ENCODE assay signal across 18 cellular contexts in the genomic region with DNA sequence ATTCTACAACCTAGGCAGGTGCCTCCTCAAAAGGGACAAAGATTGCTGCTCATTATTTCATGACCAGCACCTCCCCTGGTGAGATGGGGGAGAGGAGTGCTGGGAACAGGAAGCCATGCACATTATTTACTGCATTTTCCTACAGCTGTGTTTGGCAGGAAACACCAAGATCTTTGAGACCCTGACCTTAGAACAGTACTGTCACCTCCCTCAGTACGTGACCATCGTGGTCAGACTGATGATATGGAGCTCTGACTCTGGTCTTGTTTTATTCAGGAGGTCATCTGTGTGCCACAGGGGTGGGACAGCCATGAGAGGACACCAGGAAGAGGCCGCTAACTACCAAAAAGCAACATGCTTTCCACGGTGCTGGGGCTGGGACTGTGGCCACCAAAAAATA. TPM values are rescaled to one million over a fixed set of nuclear protein-coding genes. Genes with fewer than 3 reads are reported as not detected.
DNase-seq lines count a peak whose midpoint lies in the region; TF ChIP-seq lines count a peak whose summit lies in the region.
"Had no signal": no experiment of that assay in that cellular context is flagged by ENCODE, and none has a peak within 500 bp of the region (broad histone marks: within the 10 kb centered on the region; RNA-seq: fewer than 3 reads in every experiment).

No MANE protein-coding gene starts in this region.

- peaks cover 19 to 55% (median 31%) of the 10 kb centered on the region in 4 donors for H3K4me1 ChIP-seq in esophagus muscularis mucosa
- H3K4me1 ChIP-seq in mammary epithelial cell (ENCODE audit: insufficient read depth, low read length), result no peaks in the 10 kb centered on the region

- DNase-seq in COLO668 (lab: John Stamatoyannopoulos, UW; ENCODE audit: unreplicated experiment) (peak; percentile 6), NCI-H146 treated with DMSO at 0.1 percent for 48 hours (lab: John Stamatoyannopoulos, UW; ENCODE audit: unreplicated experiment) (peak; percentile 60), esophagus muscularis mucosa (ENCODE audit: extremely low spot score) (no peak), neural crest cell (ENCODE audit: low read depth, low spot score) (no peak), mammary epithelial cell (no peak), NCI-H2107 treated with DMSO at 0.1 percent for 48 hours (lab: John Stamatoyannopoulos, UW; ENCODE audit: unreplicated experiment) (no peak)
- DNase-seq in stimulated activated CD4-positive, alpha-beta T cell treated with anti-CD3 and anti-CD28 coated beads, Interleukin-4, amount 100 ng/mL, for 1 hour, result no peak
- DNase-seq: activated effector memory CD4-positive, alpha-beta T cell treated with anti-CD3 and anti-CD28 coated beads, Interleukin-2, amount 50 U/mL, for 16 hours; aorta; Calu3; NCI-H1092; NCI-H2081 treated with DMSO at 0.1 percent for 48 hours; NCI-H510A; retina; RPMI8226; stimulated activated CD4-positive, alpha-beta T cell treated with anti-CD3 and anti-CD28 coated beads, Interleukin-15, amount 100 ng/mL, for 24 hours; T-helper 9 cell; transverse colon had no signal

- H3K27me3 ChIP-seq in esophagus muscularis mucosa (no peaks in the 10 kb centered on the region), mammary epithelial cell (ENCODE audit: insufficient read depth, low read length) (no peaks in the 10 kb centered on the region)
- H3K27me3 ChIP-seq: transverse colon had no signal

- H3K27me3 Mint-ChIP-seq in neural crest cell (ENCODE audit: low read depth), result peaks cover 3% of the 10 kb centered on the region

- intact Hi-C loops in esophagus muscularis mucosa (cut with DNase I) (no loop called here), mammary epithelial cell (cut with micrococcal nuclease) (no loop called here)

- H3K79me2 ChIP-seq in mammary epithelial cell (ENCODE audit: insufficient read depth, low read length), result peaks cover 71% of the 10 kb centered on the region

- H3K27ac Mint-ChIP-seq in neural crest cell (ENCODE audit: unreplicated experiment), result no peak overlapping the region

- BruUV-seq in mammary epithelial cell (replicated peaks; lab: Mats Ljungman, UMichigan), result no TSS peak

- no peak overlapping the region for H3K4me3 ChIP-seq in esophagus muscularis mucosa
- H3K4me3 ChIP-seq in mammary epithelial cell (replicated peaks in 1 of 3; ENCODE audit: insufficient read depth in 1 of 3, low read depth in 2 of 3, low read length in 3 of 3), result no peak overlapping the region
- H3K4me3 ChIP-seq: transverse colon had no signal

- no peaks in the 10 kb centered on the region for H3K9me3 Mint-ChIP-seq in neural crest cell

- H3K4me3 Mint-ChIP-seq in neural crest cell, result peak overlapping the region; percentile 27

- H2AFZ ChIP-seq in mammary epithelial cell (ENCODE audit: low read depth, low read length), result no peak overlapping the region

- TF ChIP-seq POLR2A in esophagus muscularis mucosa (IDR thresholded peaks at IDR 0.05; ENCODE audit: low read depth), result no peak

- no peak for TF ChIP-seq EP300 in esophagus muscularis mucosa (IDR thresholded peaks at IDR 0.05)

- H3K36me3 Mint-ChIP-seq in neural crest cell (ENCODE audit: low read depth), result peaks cover 41% of the 10 kb centered on the region

- in situ Hi-C loops in mammary epithelial cell (cut with MboI; ENCODE audit: low sequenced_read_pairs in 2 of 2), result no loop called here

- WGBS in esophagus muscularis mucosa, result 64% methylated on average over 4 of the region's 4 CpGs
- WGBS in mammary epithelial cell (ENCODE audit: low coverage, missing lambda C conversion rate), result 82% methylated on average over 4 of the region's 4 CpGs

- dilution Hi-C loops in mammary epithelial cell (cut with HindIII; ENCODE audit: low sequenced_read_pairs), result loop anchor here (5.0 kb wide), 1 partner anchor 173 kb away; no protein-coding TSS in a partner anchor

- H3K9ac ChIP-seq in mammary epithelial cell (ENCODE audit: insufficient read depth, low read length), result no peak overlapping the region

- TF ChIP-seq CTCF in esophagus muscularis mucosa (IDR thresholded peaks at IDR 0.05) (no peak), neural crest cell (conservative IDR thresholded peaks at IDR 0.05) (no peak), mammary epithelial cell (conservative IDR thresholded peaks at IDR 0.05 in 1 of 2, IDR thresholded peaks at IDR 0.05 in 1 of 2; ENCODE audit: extremely low read depth in 1 of 2, insufficient read depth in 1 of 2, low read depth in 1 of 2, low read length in 2 of 2) (no peak)

- peak overlapping the region in 3 of 4 donors; percentile 5 to 22 (median 17) for H3K27ac ChIP-seq in esophagus muscularis mucosa (replicated peaks in 1 of 4)
- no peak overlapping the region for H3K27ac ChIP-seq in mammary epithelial cell (ENCODE audit: insufficient read depth, low read depth, low read length)
- H3K27ac ChIP-seq: transverse colon had no signal

- CTCF ChIA-PET in mammary epithelial cell (lab: Charles Lee; ENCODE audit: low non-redundant PET), result no interaction called here

- peaks cover 80 to 98% (median 91%) of the 10 kb centered on the region in 4 donors for H3K36me3 ChIP-seq in esophagus muscularis mucosa
- peaks cover 49% of the 10 kb centered on the region for H3K36me3 ChIP-seq in mammary epithelial cell (ENCODE audit: insufficient read depth, low read length)

- H3K9me3 ChIP-seq in esophagus muscularis mucosa (no peaks in the 10 kb centered on the region), mammary epithelial cell (replicated peaks; ENCODE audit: insufficient read depth, low read length) (no peaks in the 10 kb centered on the region)
- H3K9me3 ChIP-seq: transverse colon had no signal

- H3K4me2 ChIP-seq in mammary epithelial cell (ENCODE audit: insufficient read depth, low read depth, low read length), result no peak overlapping the region

- peaks cover 24% of the 10 kb centered on the region for H3K4me1 Mint-ChIP-seq in neural crest cell

- peaks cover 2% of the 10 kb centered on the region for H4K20me1 ChIP-seq in mammary epithelial cell (ENCODE audit: insufficient read depth, low read length)

RNA-seq across cellular contexts. Expression of a gene that starts 37.4 kb away (rescaled TPM):
- total RNA-seq in esophagus muscularis mucosa, result 100 to 1,000 TPM in 2 of 4 donors, 10 to 100 TPM in 2; 78.5 to 135 (median 112) TPM
- total RNA-seq in neural crest cell, result 386 and 390 TPM in 2 replicates
- 100 to 1,000 TPM; 187 to 318 TPM for total RNA-seq in mammary epithelial cell
- 175 TPM for polyA plus RNA-seq in mammary epithelial cell
- 423 TPM for polyA minus RNA-seq in mammary epithelial cell

Comparison
In these comparisons a context has a peak if more than half of its experiments do, and no peak if none do; other contexts are left out.
1. DNase-seq: peak in COLO668 (single experiment) and NCI-H146 treated with DMSO at 0.1 percent for 48 hours (single experiment); none in esophagus muscularis mucosa (single experiment), neural crest cell (single experiment), mammary epithelial cell (single experiment), NCI-H2107 treated with DMSO at 0.1 percent for 48 hours (single experiment) and stimulated activated CD4-positive, alpha-beta T cell treated with anti-CD3 and anti-CD28 coated beads, Interleukin-4, amount 100 ng/mL, for 1 hour (single experiment).